In the genomic region with DNA sequence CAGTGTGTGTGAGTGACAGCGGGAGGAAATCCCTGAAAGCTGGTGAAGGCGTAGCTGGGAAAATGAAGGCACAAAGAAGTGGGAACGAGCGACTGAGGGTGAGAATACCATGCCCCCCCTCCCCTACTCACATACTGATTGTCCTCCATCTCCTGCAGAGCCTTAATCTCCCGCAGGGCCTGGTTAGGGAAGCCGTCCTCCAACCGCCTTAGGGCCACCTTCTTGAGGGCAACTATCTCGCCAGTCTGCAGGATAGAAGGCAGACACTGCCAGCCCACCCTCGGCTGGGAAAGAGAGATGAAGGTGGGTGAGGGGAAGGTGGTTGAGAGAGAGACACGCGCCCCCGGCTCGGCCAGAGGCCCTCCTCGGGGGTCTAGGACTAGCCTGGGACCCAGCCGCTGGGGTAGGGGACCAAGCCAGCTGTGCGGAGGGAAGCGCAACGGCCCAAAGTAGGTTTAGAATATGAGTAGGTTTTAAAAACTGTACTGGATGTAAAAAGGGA, we compare ENCODE assay signal across 8 cellular contexts. TPM values are rescaled to one million over a fixed set of nuclear protein-coding genes. Genes with fewer than 3 reads are reported as not detected.
DNase-seq lines count a peak whose midpoint lies in the region; TF ChIP-seq lines count a peak whose summit lies in the region.

No MANE protein-coding gene starts in this region.

- intact Hi-C loops in esophagus squamous epithelium (cut with DNase I): no loop called here

- peak overlapping the region; percentile 4 for H4K91ac ChIP-seq in trophoblast cell (ENCODE audit: low read depth, low read length)

- H3K27me3 ChIP-seq in esophagus squamous epithelium (no peaks in the 10 kb centered on the region), trophoblast cell (ENCODE audit: insufficient read depth, low read length) (no peaks in the 10 kb centered on the region)

- no peak overlapping the region for H4K12ac ChIP-seq in trophoblast cell (ENCODE audit: low read depth, low read length)

- H3K4me1 ChIP-seq in esophagus squamous epithelium: peaks cover 6 to 21% (median 8%) of the 10 kb centered on the region in 3 donors
- H3K4me1 ChIP-seq in trophoblast cell (ENCODE audit: control insufficient read depth in 1 of 2, insufficient read depth in 2 of 2, low read length in 2 of 2): peaks cover 4 to 8% of the 10 kb centered on the region in 2 experiments

- H3K79me2 ChIP-seq in trophoblast cell (ENCODE audit: control insufficient read depth, insufficient read depth, low read length, poor library complexity): no peaks in the 10 kb centered on the region

- H3K27ac ChIP-seq in RWPE1 (peak overlapping the region; percentile 68), esophagus squamous epithelium (peak overlapping the region; percentile 46 to 82 (median 77)), trophoblast cell (ENCODE audit: low read depth, low read length) (no peak overlapping the region)

- POLR2A ChIA-PET in RWPE1 (lab: Yijun Ruan, JAX; ENCODE audit: low non-redundant PET): interaction anchor here (1.2 kb wide), 1 partner anchor 103 kb away, joined by 8 read pairs; no protein-coding TSS in a partner anchor

- H3K18ac ChIP-seq in trophoblast cell (ENCODE audit: low read length): no peak overlapping the region

- H3K9me3 ChIP-seq in esophagus squamous epithelium (no peaks in the 10 kb centered on the region), trophoblast cell (ENCODE audit: insufficient read depth, low read depth, low read length) (no peaks in the 10 kb centered on the region)

- TF ChIP-seq CTCF in RWPE1 (conservative IDR thresholded peaks at IDR 0.05; ENCODE audit: low read depth) (no peak), esophagus squamous epithelium (IDR thresholded peaks at IDR 0.05) (no peak)

- H2BK5ac ChIP-seq in trophoblast cell (ENCODE audit: low read depth, low read length, poor library complexity): no peak overlapping the region

- no peak for TF ChIP-seq POLR2A in esophagus squamous epithelium (IDR thresholded peaks at IDR 0.05)

- peaks cover 0 to 17% (median 6%) of the 10 kb centered on the region in 3 donors for H3K36me3 ChIP-seq in esophagus squamous epithelium
- H3K36me3 ChIP-seq in trophoblast cell (ENCODE audit: control insufficient read depth in 1 of 2, insufficient read depth in 2 of 2, low read length in 2 of 2): peaks cover 0 to 1% of the 10 kb centered on the region in 2 experiments

- no peaks in the 10 kb centered on the region for H3K79me1 ChIP-seq in trophoblast cell (ENCODE audit: low read length)

- CTCF ChIA-PET in RWPE1 (lab: Yijun Ruan, JAX): interaction anchor here (0.5 kb wide), 1 partner anchor 385 kb away, joined by 4 read pairs; no protein-coding TSS in a partner anchor

- peak overlapping the region; percentile 64 for H2AFZ ChIP-seq in trophoblast cell (ENCODE audit: insufficient read depth, low read length, poor library complexity)

- H2AK5ac ChIP-seq in trophoblast cell (ENCODE audit: low read length): no peak overlapping the region

- H3K23ac ChIP-seq in trophoblast cell (ENCODE audit: low read length): no peak overlapping the region

- 25 to 32% methylated on average over 18 of the region's 18 CpGs for WGBS in esophagus squamous epithelium, 2 donors
- no CpG with 5 or more reads among the region's 18 CpGs for WGBS in trophoblast cell (ENCODE audit: extremely low coverage, insufficient coverage, insufficient read length)

- H3K9ac ChIP-seq in trophoblast cell (ENCODE audit: low read length): no peak overlapping the region

- H3K4me2 ChIP-seq in trophoblast cell (ENCODE audit: low read length): peak overlapping the region; percentile 78

- H2BK12ac ChIP-seq in trophoblast cell (ENCODE audit: low read length): no peak overlapping the region

- H3K4me3 ChIP-seq in esophagus squamous epithelium (peak overlapping the region; percentile 51 to 86 (median 62)), trophoblast cell (ENCODE audit: low read depth, low read length) (peak overlapping the region; percentile 79)

- H2BK120ac ChIP-seq in trophoblast cell (ENCODE audit: insufficient read depth, low read length, poor library complexity): no peak overlapping the region

- H3K14ac ChIP-seq in trophoblast cell (ENCODE audit: low read length): no peak overlapping the region

- peak overlapping the region; percentile 21 for H4K8ac ChIP-seq in trophoblast cell (ENCODE audit: low read depth, low read length)

- peak; percentile 17 for DNase-seq in ELR (ENCODE audit: low read depth)
- peak; percentile 7 for DNase-seq in RWPE1 (ENCODE audit: low spot score)
- no peak for DNase-seq in esophagus squamous epithelium (lab: John Stamatoyannopoulos, UW)
- DNase-seq in trophoblast cell: no peak
- DNase-seq in NCI-H128 (lab: John Stamatoyannopoulos, UW; ENCODE audit: unreplicated experiment): no peak
- DNase-seq in ureter (ENCODE audit: low spot score): no peak
- DNase-seq in NCI-H2171 treated with DMSO at 0.1 percent for 48 hours (lab: John Stamatoyannopoulos, UW): no peak
- DNase-seq in AG08395 (ENCODE audit: low spot score): no peak

- H3K4ac ChIP-seq in trophoblast cell (ENCODE audit: low read depth, low read length): no peak overlapping the region

RNA-seq across cellular contexts. Expression of a gene that starts 0.5 kb away (rescaled TPM):
- total RNA-seq in esophagus squamous epithelium (1 to 10 TPM; 1.6 to 5.1 (median 2.7) TPM), ureter (11.4 TPM)
- polyA plus RNA-seq in trophoblast cell (2013): 2.0 and 2.1 TPM in 2 replicates

RNA-seq across cellular contexts. Expression of a gene that starts 56.1 kb away (rescaled TPM):
- total RNA-seq in esophagus squamous epithelium (not detected), ureter (not detected)
- not detected in 2 replicates for polyA plus RNA-seq in trophoblast cell (2013)

Comparison
In these comparisons a context has a peak if more than half of its experiments do, and no peak if none do; other contexts are left out.
1. DNase-seq: peak in ELR (single experiment) and RWPE1 (single experiment); none in esophagus squamous epithelium (single experiment), trophoblast cell (0 of 2), NCI-H128 (single experiment), ureter (single experiment), NCI-H2171 treated with DMSO at 0.1 percent for 48 hours (single experiment) and AG08395 (single experiment).